Comparison of ENCODE assay signal across 8 cellular contexts in the genomic region with DNA sequence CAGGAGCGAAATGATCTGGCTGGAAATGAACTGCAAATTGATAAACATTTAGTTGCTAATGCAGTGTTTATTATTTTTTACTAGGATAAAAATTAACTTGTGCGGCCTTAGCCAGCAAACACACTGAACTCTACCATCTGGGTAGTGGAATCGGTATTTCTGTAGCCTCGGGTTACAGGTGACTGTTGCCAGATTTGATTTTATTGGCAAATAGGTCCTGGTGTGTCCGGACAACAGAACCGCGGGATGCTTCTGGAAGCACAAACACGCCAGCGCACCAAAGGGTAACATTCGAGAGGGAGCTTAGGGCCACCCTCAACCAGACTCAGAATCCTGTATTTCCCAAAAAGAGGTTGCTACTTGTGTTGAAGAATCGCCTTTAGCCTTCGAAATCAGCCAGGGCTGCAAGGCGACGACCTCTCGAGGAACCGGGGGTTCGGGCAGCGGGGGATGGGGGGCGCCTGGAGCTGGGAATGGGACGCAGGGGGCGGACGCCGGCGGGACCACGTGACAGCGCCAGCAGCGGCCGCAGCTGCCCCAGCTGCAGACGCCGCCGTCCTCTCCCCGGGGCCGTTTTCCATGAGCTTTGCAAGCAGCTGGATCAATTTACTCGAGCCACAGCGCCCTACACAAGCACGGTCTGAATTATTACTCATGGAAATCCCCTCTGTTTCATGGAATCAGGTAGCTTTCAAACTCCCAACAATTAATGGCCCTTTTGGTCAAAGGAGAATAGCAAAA.
DNase-seq lines count a peak whose midpoint lies in the region; ATAC-seq and TF ChIP-seq lines count a peak whose summit lies in the region.

No MANE protein-coding gene starts in this region.

- H3K23ac ChIP-seq in neuronal stem cell (ENCODE audit: low read depth, low read length, poor library complexity): no peak overlapping the region

- no peak for TF ChIP-seq CTCF in breast epithelium (IDR thresholded peaks at IDR 0.05)
- no peak for TF ChIP-seq CTCF in MCF 10A (IDR thresholded peaks at IDR 0.05; ENCODE audit: unreplicated experiment)

- intact Hi-C loops in breast epithelium (cut with DNase I; ENCODE audit: low total_unique reads): loop anchor here (2.0 to 10.0 kb wide), 2 partner anchors 47 to 365 kb away; no protein-coding TSS in a partner anchor
- intact Hi-C loops in MCF 10A (cut with micrococcal nuclease): no loop called here

- CTCF ChIA-PET in MCF 10A (lab: Yijun Ruan, JAX): interaction anchor here (0.7 to 1.3 kb wide), 2 partner anchors 44 to 85 kb away, joined by 3 read pairs; no protein-coding TSS in a partner anchor

- no peak overlapping the region for H2AK5ac ChIP-seq in neuronal stem cell (ENCODE audit: low read depth, low read length)

- H3K9me3 Mint-ChIP-seq in MCF 10A (ENCODE audit: unreplicated experiment): no peaks in the 10 kb centered on the region

- H3K18ac ChIP-seq in neuronal stem cell (ENCODE audit: low read length): peak overlapping the region; percentile 69

- DNase-seq in breast epithelium (ENCODE audit: low spot score in 2 of 2) (peak in 1 of 2 donors; percentile 61), MCF 10A (ENCODE audit: unreplicated experiment) (no peak), SK-N-DZ (ENCODE audit: low spot score) (peak; percentile 67), fibroblast of peridontal ligament (ENCODE audit: extremely low read depth) (peak; percentile 80), neuronal stem cell (ENCODE audit: low spot score) (no peak)

- no peaks in the 10 kb centered on the region for H3K27me3 ChIP-seq in breast epithelium
- H3K27me3 ChIP-seq in neuronal stem cell (ENCODE audit: control insufficient read depth in 3 of 3, insufficient read depth in 3 of 3, low read depth in 1 of 3, low read length in 3 of 3): no peaks in the 10 kb centered on the region

- no peaks in the 10 kb centered on the region for H3K36me3 Mint-ChIP-seq in MCF 10A (ENCODE audit: insufficient read depth, unreplicated experiment)

- no peak overlapping the region for H3K14ac ChIP-seq in neuronal stem cell (ENCODE audit: low read length)

- no TSS peak for BruUV-seq in MCF 10A (replicated peaks; lab: Mats Ljungman, UMichigan)

- H3K27ac ChIP-seq in breast epithelium (peak overlapping the region; percentile 88 to 89), neuronal stem cell (replicated peaks; ENCODE audit: low read length) (peak overlapping the region; percentile 25)

- no peak for TF ChIP-seq POLR2A in breast epithelium (IDR thresholded peaks at IDR 0.05)

- H3K4me2 ChIP-seq in neuronal stem cell (ENCODE audit: insufficient read depth, low read length, poor library complexity, severe bottlenecking): peak overlapping the region; percentile 44

- H3K9me3 ChIP-seq in breast epithelium (no peaks in the 10 kb centered on the region), neuronal stem cell (replicated peaks in 1 of 2; ENCODE audit: control insufficient read depth in 2 of 2, insufficient read depth in 1 of 2, low read depth in 1 of 2, low read length in 2 of 2) (no peaks in the 10 kb centered on the region)

- no CpG with 5 or more reads among the region's 36 CpGs for WGBS in neuronal stem cell (ENCODE audit: extremely low coverage in 2 of 2, insufficient read length in 2 of 2, insufficient replicate concordance in 1 of 2), 2 donors

- no peak overlapping the region for H4K8ac ChIP-seq in neuronal stem cell (ENCODE audit: low read depth, low read length)

- ATAC-seq in GM19455 (IDR thresholded peaks at IDR 0.05; ENCODE audit: unreplicated experiment) (no peak), HG03045 (IDR thresholded peaks at IDR 0.05; ENCODE audit: unreplicated experiment) (no peak), GM18909 (IDR thresholded peaks at IDR 0.05; ENCODE audit: poor library complexity, unreplicated experiment) (no peak)

- H3K79me1 ChIP-seq in neuronal stem cell (ENCODE audit: low read depth, low read length): no peaks in the 10 kb centered on the region

- no peak overlapping the region for H3K9ac ChIP-seq in neuronal stem cell (ENCODE audit: low read depth, low read length, poor library complexity)

- H3K4me1 Mint-ChIP-seq in MCF 10A (ENCODE audit: insufficient read depth, unreplicated experiment): peaks cover 35% of the 10 kb centered on the region

- H2BK5ac ChIP-seq in neuronal stem cell (ENCODE audit: low read length): no peak overlapping the region

- H3K27me3 Mint-ChIP-seq in MCF 10A (ENCODE audit: insufficient read depth, unreplicated experiment): no peaks in the 10 kb centered on the region

- H3K36me3 ChIP-seq in breast epithelium (no peaks in the 10 kb centered on the region), neuronal stem cell (replicated peaks in 1 of 2; ENCODE audit: control insufficient read depth in 2 of 2, insufficient read depth in 2 of 2, low read length in 2 of 2) (no peaks in the 10 kb centered on the region)

- peak overlapping the region; percentile 53 for H2BK15ac ChIP-seq in neuronal stem cell (ENCODE audit: low read length)

- H3K4ac ChIP-seq in neuronal stem cell (ENCODE audit: low read length): no peak overlapping the region

- H3K4me3 Mint-ChIP-seq in MCF 10A (ENCODE audit: unreplicated experiment): no peak overlapping the region

- H3K27ac Mint-ChIP-seq in MCF 10A (ENCODE audit: low read depth, unreplicated experiment): no peak overlapping the region

- H3K4me3 ChIP-seq in breast epithelium: peak overlapping the region; percentile 29 to 63 (median 44)
- H3K4me3 ChIP-seq in neuronal stem cell (ENCODE audit: low read length in 2 of 2): no peak overlapping the region

- H2AFZ ChIP-seq in neuronal stem cell (ENCODE audit: low read length): no peak overlapping the region

- no peak overlapping the region for H4K91ac ChIP-seq in neuronal stem cell (ENCODE audit: low read depth, low read length, poor library complexity)

- POLR2A ChIA-PET in MCF 10A (lab: Yijun Ruan, JAX): interaction anchor here (1.7 to 4.0 kb wide), 5 partner anchors 11 to 312 kb away, joined by 5 to 23 read pairs (median 8); no protein-coding TSS in a partner anchor

- peaks cover 9 to 18% of the 10 kb centered on the region in 2 donors for H3K4me1 ChIP-seq in breast epithelium
- H3K4me1 ChIP-seq in neuronal stem cell (ENCODE audit: control insufficient read depth in 2 of 2, insufficient read depth in 1 of 2, low read depth in 1 of 2, low read length in 2 of 2): peaks cover 26% of the 10 kb centered on the region in 2 donors

- no peak overlapping the region for H2BK12ac ChIP-seq in neuronal stem cell (ENCODE audit: low read length)

- peak overlapping the region; percentile 16 for H2BK120ac ChIP-seq in neuronal stem cell (ENCODE audit: low read depth, low read length)

Comparison
In these comparisons a context has a peak if more than half of its experiments do, and no peak if none do; other contexts are left out.
1. DNase-seq: peak in SK-N-DZ (single experiment) and fibroblast of peridontal ligament (single experiment); none in MCF 10A (single experiment) and neuronal stem cell (single experiment).
2. H3K4me3 ChIP-seq: peak in breast epithelium (3 of 3); none in neuronal stem cell (0 of 2).